8 cellular contexts compared by ENCODE assay signal in the genomic region with DNA sequence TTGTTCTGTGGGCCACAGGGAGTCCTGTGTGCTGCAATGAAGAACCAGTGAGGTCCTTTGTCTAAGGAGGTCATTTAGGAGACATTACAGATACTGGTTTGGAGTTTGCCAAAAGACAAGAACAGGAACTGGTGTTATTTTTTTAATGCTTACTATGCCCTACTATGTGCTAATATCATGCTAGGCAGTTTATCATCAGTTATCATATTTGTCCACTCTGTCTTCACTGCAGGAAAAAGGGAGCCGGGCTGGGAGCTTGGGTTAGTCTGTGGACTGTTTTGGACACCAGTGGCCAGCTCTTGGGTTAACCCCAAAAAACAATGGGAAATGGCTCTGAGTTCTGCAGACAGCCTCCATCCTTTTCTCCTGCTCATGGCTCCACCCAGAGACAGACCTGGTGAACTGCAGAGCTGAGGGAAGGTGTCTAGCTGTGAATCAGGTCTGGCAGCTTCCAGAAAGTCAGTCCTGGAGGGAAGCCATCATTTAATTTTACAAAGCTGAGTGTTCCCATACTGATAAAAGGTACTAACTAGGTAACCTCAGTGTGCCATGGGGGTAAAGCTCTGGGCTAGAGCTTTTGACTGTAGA.
DNase-seq lines count a peak whose midpoint lies in the region; ATAC-seq and TF ChIP-seq lines count a peak whose summit lies in the region.

No MANE protein-coding gene starts in this region.

- 80 to 83% methylated on average over 1 of the region's 1 CpG for WGBS in heart right ventricle, 2 donors
- 93 to 94% methylated on average over 1 of the region's 1 CpG for WGBS in tibial nerve, 2 donors

- no peak for TF ChIP-seq EP300 in tibial nerve (IDR thresholded peaks at IDR 0.05)

- no peak overlapping the region for H3K4me3 ChIP-seq in WERI-Rb-1 (ENCODE audit: low read depth, low read length)
- no peak overlapping the region for H3K4me3 ChIP-seq in heart right ventricle
- H3K4me3 ChIP-seq in upper lobe of right lung: no peak overlapping the region
- H3K4me3 ChIP-seq in tibial nerve: no peak overlapping the region

- H3K4me1 ChIP-seq in heart right ventricle (peaks cover 0 to 25% (median 10%) of the 10 kb centered on the region in 9 donors), upper lobe of right lung (no peaks in the 10 kb centered on the region), tibial nerve (no peaks in the 10 kb centered on the region)

- H3K27ac ChIP-seq in WERI-Rb-1 (no peak overlapping the region), heart right ventricle (no peak overlapping the region), upper lobe of right lung (no peak overlapping the region), tibial nerve (no peak overlapping the region)

- H3K9me3 ChIP-seq in WERI-Rb-1 (ENCODE audit: severe bottlenecking) (no peaks in the 10 kb centered on the region), heart right ventricle (no peaks in the 10 kb centered on the region), upper lobe of right lung (no peaks in the 10 kb centered on the region), tibial nerve (no peaks in the 10 kb centered on the region)

- TF ChIP-seq POLR2A in tibial nerve (IDR thresholded peaks at IDR 0.05): no peak

- peaks cover 45% of the 10 kb centered on the region for H3K36me3 ChIP-seq in WERI-Rb-1
- peaks cover 0 to 89% (median 6%) of the 10 kb centered on the region in 9 donors for H3K36me3 ChIP-seq in heart right ventricle
- H3K36me3 ChIP-seq in upper lobe of right lung: peaks cover 53% of the 10 kb centered on the region
- peaks cover 0 to 81% (median 11%) of the 10 kb centered on the region in 3 donors for H3K36me3 ChIP-seq in tibial nerve

- peak; percentile 26 for ATAC-seq in HG02973 (IDR thresholded peaks at IDR 0.05; ENCODE audit: unreplicated experiment)
- peak; percentile 35 to 66 (median 64) for ATAC-seq in heart right ventricle
- ATAC-seq in upper lobe of right lung: peak; percentile 69

- DNase-seq in NCI-H526 (lab: John Stamatoyannopoulos, UW) (peak; percentile 4 to 50), NCI-H526 treated with DMSO at 0.1 percent for 48 hours (lab: John Stamatoyannopoulos, UW) (no peak), WERI-Rb-1 (peak; percentile 38), heart right ventricle (no peak), upper lobe of right lung (no peak), GOT3 (lab: John Stamatoyannopoulos, UW) (no peak), tibial nerve (ENCODE audit: low spot score in 2 of 2) (no peak)

- H3K27me3 ChIP-seq in WERI-Rb-1 (ENCODE audit: insufficient read depth, low read depth, severe bottlenecking) (no peaks in the 10 kb centered on the region), heart right ventricle (no peaks in the 10 kb centered on the region), upper lobe of right lung (no peaks in the 10 kb centered on the region), tibial nerve (no peaks in the 10 kb centered on the region)

- intact Hi-C loops in heart right ventricle (cut with DNase I) (no loop called here), upper lobe of right lung (cut with DNase I) (no loop called here)

- TF ChIP-seq CTCF in WERI-Rb-1 (IDR thresholded peaks at IDR 0.05; ENCODE audit: low read depth, low read length) (peak; percentile 56), heart right ventricle (IDR thresholded peaks at IDR 0.05) (peak in 7 of 9 donors; percentile 21 to 56 (median 52)), upper lobe of right lung (IDR thresholded peaks at IDR 0.05) (peak; percentile 25), tibial nerve (IDR thresholded peaks at IDR 0.05) (no peak)

Comparison
In these comparisons a context has a peak if more than half of its experiments do, and no peak if none do; other contexts are left out.
1. DNase-seq: peak in NCI-H526 (2 of 2) and WERI-Rb-1 (single experiment); none in NCI-H526 treated with DMSO at 0.1 percent for 48 hours (single experiment), heart right ventricle (0 of 2), upper lobe of right lung (single experiment), GOT3 (single experiment) and tibial nerve (0 of 2).
2. CTCF ChIP-seq: peak in WERI-Rb-1 (single experiment), heart right ventricle (7 of 9) and upper lobe of right lung (single experiment); none in tibial nerve (0 of 5).
3. Peak in every context shown above with its lines, with median percentiles within 50 percentile points of each other: ATAC-seq.